Comparison of ENCODE assay signal across 25 cellular contexts in the genomic region with DNA sequence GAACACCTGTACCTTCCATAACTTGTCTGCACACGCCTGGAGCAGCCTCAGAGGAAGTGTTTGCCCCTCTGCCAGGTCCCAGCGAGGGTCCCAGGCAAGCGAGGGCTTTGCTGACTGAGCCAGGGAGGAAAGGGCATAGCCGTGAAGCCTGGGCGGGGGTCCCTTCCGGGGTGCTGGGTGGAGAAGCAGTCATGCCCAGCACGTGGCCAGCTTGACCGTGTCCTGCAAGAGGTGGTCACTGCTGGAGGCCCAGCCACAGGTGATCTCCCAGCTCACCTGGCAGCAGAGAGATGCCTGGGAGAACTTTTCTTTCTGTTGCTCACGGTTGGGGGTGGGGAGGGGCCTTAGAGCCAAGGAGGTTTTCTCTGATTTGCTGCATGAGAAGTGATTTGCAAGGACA.
DNase-seq lines count a peak whose midpoint lies in the region; ATAC-seq and TF ChIP-seq lines count a peak whose summit lies in the region.
"Had no signal": no experiment of that assay in that cellular context is flagged by ENCODE, and none has a peak within 500 bp of the region (broad histone marks: within the 10 kb centered on the region; RNA-seq: fewer than 3 reads in every experiment).

No MANE protein-coding gene starts in this region.

- H3K79me2 ChIP-seq in neural cell (replicated peaks; ENCODE audit: insufficient read depth, low read length) = no peaks in the 10 kb centered on the region

- H3K27me3 ChIP-seq in left ventricle myocardium inferior (ENCODE audit: low read depth) (peaks cover 65% of the 10 kb centered on the region), neural cell (ENCODE audit: insufficient read depth, low read depth, low read length) (no peaks in the 10 kb centered on the region), sigmoid colon (peaks cover 0 to 8% (median 0%) of the 10 kb centered on the region in 3 donors)
- H3K27me3 ChIP-seq: ovary had no signal

- TF ChIP-seq EP300 in neural cell (conservative IDR thresholded peaks at IDR 0.05; ENCODE audit: poor library complexity, severe bottlenecking) (no peak), sigmoid colon (IDR thresholded peaks at IDR 0.05) (no peak)

- H3K4me1 ChIP-seq in left ventricle myocardium inferior (no peaks in the 10 kb centered on the region), sigmoid colon (no peaks in the 10 kb centered on the region)
- H3K4me1 ChIP-seq: heart left ventricle, SJCRH30, suprapubic skin had no signal

- no peak for TF ChIP-seq POLR2A in sigmoid colon (IDR thresholded peaks at IDR 0.05)

- WGBS in sigmoid colon, 2 donors = 61 to 74% methylated on average over 9 of the region's 9 CpGs

- H3K4me2 ChIP-seq in neural cell (ENCODE audit: low read length) = no peak overlapping the region

- H3K9me2 ChIP-seq in neural cell (ENCODE audit: insufficient read depth, low read length) = no peaks in the 10 kb centered on the region

- no peaks in the 10 kb centered on the region for H3K9me3 ChIP-seq in left ventricle myocardium inferior (replicated peaks)
- H3K9me3 ChIP-seq in neural cell (ENCODE audit: low read length) = no peaks in the 10 kb centered on the region
- H3K9me3 ChIP-seq in sigmoid colon = no peaks in the 10 kb centered on the region
- H3K9me3 ChIP-seq: heart left ventricle, ovary, SJCRH30, suprapubic skin had no signal

- H4K20me1 ChIP-seq in neural cell (ENCODE audit: insufficient read depth) = no peaks in the 10 kb centered on the region

- intact Hi-C loops in cardiac septum (cut with DNase I) = no loop called here
- intact Hi-C loops in left ventricle myocardium inferior (cut with micrococcal nuclease) = no loop called here
- intact Hi-C loops in sigmoid colon (cut with DNase I) = no loop called here

- H3K36me3 ChIP-seq in left ventricle myocardium inferior = no peaks in the 10 kb centered on the region
- H3K36me3 ChIP-seq in neural cell (ENCODE audit: insufficient read depth, low read length) = no peaks in the 10 kb centered on the region
- H3K36me3 ChIP-seq in sigmoid colon = no peaks in the 10 kb centered on the region
- H3K36me3 ChIP-seq: heart left ventricle, ovary, SJCRH30, suprapubic skin, WERI-Rb-1 had no signal

- H2AFZ ChIP-seq in neural cell (ENCODE audit: low read depth, low read length) = no peak overlapping the region

- no peak for TF ChIP-seq CTCF in left ventricle myocardium inferior (IDR thresholded peaks at IDR 0.05; ENCODE audit: borderline replicate concordance)
- TF ChIP-seq CTCF in coronary artery (IDR thresholded peaks at IDR 0.05) = no peak
- TF ChIP-seq CTCF in neural cell (IDR thresholded peaks at IDR 0.05; ENCODE audit: poor library complexity, severe bottlenecking) = no peak
- TF ChIP-seq CTCF in sigmoid colon (IDR thresholded peaks at IDR 0.05) = no peak
- TF ChIP-seq CTCF in GM20000 (IDR thresholded peaks at IDR 0.05; ENCODE audit: extremely low read depth, missing control alignments) = no peak

- ATAC-seq in HG03135 (IDR thresholded peaks at IDR 0.05; ENCODE audit: unreplicated experiment) = no peak
- ATAC-seq: heart left ventricle had no signal

- no peaks in the 10 kb centered on the region for H3F3A ChIP-seq in neural cell (ENCODE audit: insufficient read depth, low read length, poor library complexity, severe bottlenecking)

- no peak overlapping the region for H3K27ac ChIP-seq in left ventricle myocardium inferior (replicated peaks)
- no peak overlapping the region for H3K27ac ChIP-seq in coronary artery
- peak overlapping the region; percentile 36 for H3K27ac ChIP-seq in neural cell (ENCODE audit: low read length)
- H3K27ac ChIP-seq in sigmoid colon = no peak overlapping the region
- H3K27ac ChIP-seq: heart left ventricle, ovary, SJCRH30, skin epidermis, suprapubic skin, WERI-Rb-1 had no signal

- DNase-seq in cardiac septum (ENCODE audit: low spot score) (peak; percentile 56), left ventricle myocardium inferior (no peak), coronary artery (ENCODE audit: low spot score) (peak; percentile 60), sigmoid colon (no peak), GM20000 (ENCODE audit: low spot score) (no peak), NCI-H2227 treated with DMSO at 0.1 percent for 48 hours (lab: John Stamatoyannopoulos, UW) (no peak)
- DNase-seq: activated CD4-positive, alpha-beta T cell treated with anti-CD3 and anti-CD28 coated beads for 48 hours; activated naive CD4-positive, alpha-beta T cell treated with anti-CD3 and anti-CD28 coated beads for 36 hours; AML-193; dermis blood vessel endothelial cell; foreskin melanocyte; IMR-90; NCI-H1417 treated with DMSO at 0.1 percent for 48 hours; NCI-H2081; ovary; SJCRH30; stimulated activated naive CD4-positive, alpha-beta T cell; T1000; WERI-Rb-1 had no signal

- no peak for TF ChIP-seq RAD21 in neural cell (conservative IDR thresholded peaks at IDR 0.05)

- H3K4me3 ChIP-seq in left ventricle myocardium inferior (no peak overlapping the region), coronary artery (no peak overlapping the region), neural cell (ENCODE audit: low read length) (no peak overlapping the region), sigmoid colon (no peak overlapping the region)
- H3K4me3 ChIP-seq: heart left ventricle, lung, ovary, SJCRH30, skin epidermis, suprapubic skin had no signal

- H3K9ac ChIP-seq in neural cell (ENCODE audit: low read length) = peak overlapping the region; percentile 10

TF ChIP-seq in neural cell, 6 proteins besides CTCF, POLR2A, EP300 and RAD21:
- TF ChIP-seq EZH2 (IDR thresholded peaks at IDR 0.05; ENCODE audit: borderline replicate concordance, insufficient read depth, low read length, poor library complexity, severe bottlenecking) (no peak), MXI1 (conservative IDR thresholded peaks at IDR 0.05; ENCODE audit: poor library complexity, severe bottlenecking) (no peak), POLR2AphosphoS5 (IDR thresholded peaks at IDR 0.05) (no peak)
- TF ChIP-seq, protein P1, sequence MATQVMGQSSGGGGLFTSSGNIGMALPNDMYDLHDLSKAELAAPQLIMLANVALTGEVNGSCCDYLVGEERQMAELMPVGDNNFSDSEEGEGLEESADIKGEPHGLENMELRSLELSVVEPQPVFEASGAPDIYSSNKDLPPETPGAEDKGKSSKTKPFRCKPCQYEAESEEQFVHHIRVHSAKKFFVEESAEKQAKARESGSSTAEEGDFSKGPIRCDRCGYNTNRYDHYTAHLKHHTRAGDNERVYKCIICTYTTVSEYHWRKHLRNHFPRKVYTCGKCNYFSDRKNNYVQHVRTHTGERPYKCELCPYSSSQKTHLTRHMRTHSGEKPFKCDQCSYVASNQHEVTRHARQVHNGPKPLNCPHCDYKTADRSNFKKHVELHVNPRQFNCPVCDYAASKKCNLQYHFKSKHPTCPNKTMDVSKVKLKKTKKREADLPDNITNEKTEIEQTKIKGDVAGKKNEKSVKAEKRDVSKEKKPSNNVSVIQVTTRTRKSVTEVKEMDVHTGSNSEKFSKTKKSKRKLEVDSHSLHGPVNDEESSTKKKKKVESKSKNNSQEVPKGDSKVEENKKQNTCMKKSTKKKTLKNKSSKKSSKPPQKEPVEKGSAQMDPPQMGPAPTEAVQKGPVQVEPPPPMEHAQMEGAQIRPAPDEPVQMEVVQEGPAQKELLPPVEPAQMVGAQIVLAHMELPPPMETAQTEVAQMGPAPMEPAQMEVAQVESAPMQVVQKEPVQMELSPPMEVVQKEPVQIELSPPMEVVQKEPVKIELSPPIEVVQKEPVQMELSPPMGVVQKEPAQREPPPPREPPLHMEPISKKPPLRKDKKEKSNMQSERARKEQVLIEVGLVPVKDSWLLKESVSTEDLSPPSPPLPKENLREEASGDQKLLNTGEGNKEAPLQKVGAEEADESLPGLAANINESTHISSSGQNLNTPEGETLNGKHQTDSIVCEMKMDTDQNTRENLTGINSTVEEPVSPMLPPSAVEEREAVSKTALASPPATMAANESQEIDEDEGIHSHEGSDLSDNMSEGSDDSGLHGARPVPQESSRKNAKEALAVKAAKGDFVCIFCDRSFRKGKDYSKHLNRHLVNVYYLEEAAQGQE (IDR thresholded peaks at IDR 0.05; ENCODE audit: borderline replicate concordance) = no peak

Comparison
In these comparisons a context has a peak if more than half of its experiments do, and no peak if none do; other contexts are left out.
1. DNase-seq: peak in cardiac septum (single experiment) and coronary artery (single experiment); none in left ventricle myocardium inferior (single experiment), sigmoid colon (single experiment), GM20000 (single experiment) and NCI-H2227 treated with DMSO at 0.1 percent for 48 hours (single experiment).